ENCODE assay signal across 26 cellular contexts in the genomic region with DNA sequence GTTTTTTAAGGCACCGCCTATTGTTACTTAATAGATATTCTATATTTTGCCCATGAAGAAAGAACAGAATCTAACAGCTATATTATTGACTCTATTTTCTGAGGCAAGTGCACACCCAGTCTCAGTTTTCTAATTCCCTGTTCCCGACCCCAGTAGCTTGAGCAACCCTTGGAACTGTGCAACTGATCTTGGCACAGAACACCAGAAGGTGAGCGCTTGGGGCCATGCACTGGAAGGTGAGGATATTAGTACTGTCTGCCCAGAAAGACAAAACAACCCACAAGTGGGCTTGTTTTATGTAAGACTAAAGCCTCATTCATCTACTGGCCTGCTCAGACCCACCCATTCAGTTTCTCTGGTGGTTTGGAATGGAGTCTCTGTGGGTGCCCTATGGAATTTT.
DNase-seq lines count a peak whose midpoint lies in the region; ATAC-seq and TF ChIP-seq lines count a peak whose summit lies in the region.
"Had no signal": no experiment of that assay in that cellular context is flagged by ENCODE, and none has a peak within 500 bp of the region (broad histone marks: within the 10 kb centered on the region; RNA-seq: fewer than 3 reads in every experiment).

No MANE protein-coding gene starts in this region.

- no peak for TF ChIP-seq CTCF in 22Rv1 (IDR thresholded peaks at IDR 0.05)

- peak overlapping the region; percentile 77 for H3K27ac ChIP-seq in 22Rv1
- H3K27ac ChIP-seq: A549; BLaER1; BLaER1 treated with 17β-estradiol and CSF1 and Interleukin-3, amounts not matched to agents 10 nM and 100 nM; C4-2B had no signal

- no peak for DNase-seq in left lobe of liver (ENCODE audit: low spot score)
- no peak for DNase-seq in pons (ENCODE audit: low spot score)
- DNase-seq: 8988T; ACHN; BE2C; C1 segment of cervical spinal cord; Caco-2; Calu3; CD4-positive, alpha-beta memory T cell; CD4-positive, alpha-beta T cell; CD4-positive, CD25-positive, alpha-beta regulatory T cell; CD8-positive, alpha-beta memory T cell; CD8-positive, alpha-beta T cell; COR-L47; DMS 273 treated with DMSO at 0.1 percent for 48 hours; DMS153; DMS79; DMS79 treated with DMSO at 0.1 percent for 48 hours; DND-41; EL had no signal

- peak; percentile 54 for ATAC-seq in left lobe of liver
- ATAC-seq in GM21723 (IDR thresholded peaks at IDR 0.05; ENCODE audit: unreplicated experiment) = no peak
- ATAC-seq: A549; CD8-positive, alpha-beta T cell had no signal
